Comparison of ENCODE assay signal across 1 cellular context in genomic region chr12:84507914-84508313, GRCh38.
TF ChIP-seq lines count a peak whose summit lies in the region.

No MANE protein-coding gene starts in this region.

TF ChIP-seq in GM23338, 12 proteins besides CTCF, POLR2A, EP300 and RAD21 (continued from another document):
- TF ChIP-seq, protein P1, sequence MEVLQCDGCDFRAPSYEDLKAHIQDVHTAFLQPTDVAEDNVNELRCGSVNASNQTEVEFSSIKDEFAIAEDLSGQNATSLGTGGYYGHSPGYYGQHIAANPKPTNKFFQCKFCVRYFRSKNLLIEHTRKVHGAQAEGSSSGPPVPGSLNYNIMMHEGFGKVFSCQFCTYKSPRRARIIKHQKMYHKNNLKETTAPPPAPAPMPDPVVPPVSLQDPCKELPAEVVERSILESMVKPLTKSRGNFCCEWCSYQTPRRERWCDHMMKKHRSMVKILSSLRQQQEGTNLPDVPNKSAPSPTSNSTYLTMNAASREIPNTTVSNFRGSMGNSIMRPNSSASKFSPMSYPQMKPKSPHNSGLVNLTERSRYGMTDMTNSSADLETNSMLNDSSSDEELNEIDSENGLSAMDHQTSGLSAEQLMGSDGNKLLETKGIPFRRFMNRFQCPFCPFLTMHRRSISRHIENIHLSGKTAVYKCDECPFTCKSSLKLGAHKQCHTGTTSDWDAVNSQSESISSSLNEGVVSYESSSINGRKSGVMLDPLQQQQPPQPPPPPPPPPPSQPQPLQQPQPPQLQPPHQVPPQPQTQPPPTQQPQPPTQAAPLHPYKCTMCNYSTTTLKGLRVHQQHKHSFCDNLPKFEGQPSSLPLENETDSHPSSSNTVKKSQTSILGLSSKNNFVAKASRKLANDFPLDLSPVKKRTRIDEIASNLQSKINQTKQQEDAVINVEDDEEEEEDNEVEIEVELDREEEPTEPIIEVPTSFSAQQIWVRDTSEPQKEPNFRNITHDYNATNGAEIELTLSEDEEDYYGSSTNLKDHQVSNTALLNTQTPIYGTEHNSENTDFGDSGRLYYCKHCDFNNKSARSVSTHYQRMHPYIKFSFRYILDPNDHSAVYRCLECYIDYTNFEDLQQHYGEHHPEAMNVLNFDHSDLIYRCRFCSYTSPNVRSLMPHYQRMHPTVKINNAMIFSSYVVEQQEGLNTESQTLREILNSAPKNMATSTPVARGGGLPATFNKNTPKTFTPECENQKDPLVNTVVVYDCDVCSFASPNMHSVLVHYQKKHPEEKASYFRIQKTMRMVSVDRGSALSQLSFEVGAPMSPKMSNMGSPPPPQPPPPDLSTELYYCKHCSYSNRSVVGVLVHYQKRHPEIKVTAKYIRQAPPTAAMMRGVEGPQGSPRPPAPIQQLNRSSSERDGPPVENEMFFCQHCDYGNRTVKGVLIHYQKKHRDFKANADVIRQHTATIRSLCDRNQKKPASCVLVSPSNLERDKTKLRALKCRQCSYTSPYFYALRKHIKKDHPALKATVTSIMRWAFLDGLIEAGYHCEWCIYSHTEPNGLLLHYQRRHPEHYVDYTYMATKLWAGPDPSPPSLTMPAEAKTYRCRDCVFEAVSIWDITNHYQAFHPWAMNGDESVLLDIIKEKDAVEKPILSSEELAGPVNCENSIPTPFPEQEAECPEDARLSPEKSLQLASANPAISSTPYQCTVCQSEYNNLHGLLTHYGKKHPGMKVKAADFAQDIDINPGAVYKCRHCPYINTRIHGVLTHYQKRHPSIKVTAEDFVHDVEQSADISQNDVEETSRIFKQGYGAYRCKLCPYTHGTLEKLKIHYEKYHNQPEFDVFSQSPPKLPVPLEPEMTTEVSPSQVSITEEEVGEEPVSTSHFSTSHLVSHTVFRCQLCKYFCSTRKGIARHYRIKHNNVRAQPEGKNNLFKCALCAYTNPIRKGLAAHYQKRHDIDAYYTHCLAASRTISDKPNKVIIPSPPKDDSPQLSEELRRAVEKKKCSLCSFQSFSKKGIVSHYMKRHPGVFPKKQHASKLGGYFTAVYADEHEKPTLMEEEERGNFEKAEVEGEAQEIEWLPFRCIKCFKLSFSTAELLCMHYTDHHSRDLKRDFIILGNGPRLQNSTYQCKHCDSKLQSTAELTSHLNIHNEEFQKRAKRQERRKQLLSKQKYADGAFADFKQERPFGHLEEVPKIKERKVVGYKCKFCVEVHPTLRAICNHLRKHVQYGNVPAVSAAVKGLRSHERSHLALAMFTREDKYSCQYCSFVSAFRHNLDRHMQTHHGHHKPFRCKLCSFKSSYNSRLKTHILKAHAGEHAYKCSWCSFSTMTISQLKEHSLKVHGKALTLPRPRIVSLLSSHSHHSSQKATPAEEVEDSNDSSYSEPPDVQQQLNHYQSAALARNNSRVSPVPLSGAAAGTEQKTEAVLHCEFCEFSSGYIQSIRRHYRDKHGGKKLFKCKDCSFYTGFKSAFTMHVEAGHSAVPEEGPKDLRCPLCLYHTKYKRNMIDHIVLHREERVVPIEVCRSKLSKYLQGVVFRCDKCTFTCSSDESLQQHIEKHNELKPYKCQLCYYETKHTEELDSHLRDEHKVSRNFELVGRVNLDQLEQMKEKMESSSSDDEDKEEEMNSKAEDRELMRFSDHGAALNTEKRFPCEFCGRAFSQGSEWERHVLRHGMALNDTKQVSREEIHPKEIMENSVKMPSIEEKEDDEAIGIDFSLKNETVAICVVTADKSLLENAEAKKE (CRISPR knock-in tag; IDR thresholded peaks at IDR 0.05), result no peak
- no peak for TF ChIP-seq JUNB (IDR thresholded peaks at IDR 0.05; ENCODE audit: unreplicated experiment)
- TF ChIP-seq POLR2AphosphoS5 (IDR thresholded peaks at IDR 0.05; ENCODE audit: low read depth), result no peak
- no peak for TF ChIP-seq EZH2phosphoT487 (IDR thresholded peaks at IDR 0.05; ENCODE audit: unreplicated experiment)
- no peak for TF ChIP-seq ZNF114 (CRISPR knock-in tag; IDR thresholded peaks at IDR 0.05)
- TF ChIP-seq NANOG (IDR thresholded peaks at IDR 0.05; ENCODE audit: borderline replicate concordance), result no peak
- TF ChIP-seq ZNF331 (CRISPR knock-in tag; IDR thresholded peaks at IDR 0.05; ENCODE audit: low read depth), result no peak
TF ChIP-seq in GM23338: peak in this region for 0.
